ENCODE assay signal across 18 cellular contexts in genomic region chr2:67880291-67880761, GRCh38.
DNase-seq lines count a peak whose midpoint lies in the region; ATAC-seq, FAIRE-seq and TF ChIP-seq lines count a peak whose summit lies in the region.
"Had no signal": no experiment of that assay in that cellular context is flagged by ENCODE, and none has a peak within 500 bp of the region (broad histone marks: within the 10 kb centered on the region; RNA-seq: fewer than 3 reads in every experiment).

No MANE protein-coding gene starts in this region.

- H4K20me1 ChIP-seq in GM23338 (replicated peaks; ENCODE audit: insufficient read depth) (no peaks in the 10 kb centered on the region), HepG2 (ENCODE audit: insufficient read depth, low read length) (no peaks in the 10 kb centered on the region)

- no TSS peak for BruUV-seq in HepG2 (replicated peaks; lab: Mats Ljungman, UMichigan)

- no peaks in the 10 kb centered on the region for H3K36me3 Mint-ChIP-seq in GM23338 (ENCODE audit: low read depth)
- H3K36me3 Mint-ChIP-seq: CD4-positive, alpha-beta memory T cell; stimulated activated memory B cell treated with anti-CD40 and anti-IgM and Interleukin-4, amounts not matched to agents 10 μg/mL and 1 μg/mL and 100 μg/mL, for 72 hours had no signal

- no peak for ATAC-seq in GM23338
- peak; percentile 84 for ATAC-seq in SK-N-SH treated with all-trans-retinoic acid at 6 μM for 48 hours
- no peak for ATAC-seq in HG03342 (IDR thresholded peaks at IDR 0.05; ENCODE audit: unreplicated experiment)
- ATAC-seq in HepG2 = no peak; the same call in 2 of the 3 replicates
- ATAC-seq: activated T-cell treated with anti-CD3 and anti-CD28 coated beads, Interleukin-2, amount 50 U/mL, for 72 hours; left cardiac atrium; stimulated activated memory B cell treated with anti-CD40 and anti-IgM and Interleukin-4, amounts not matched to agents 10 μg/mL and 1 μg/mL and 100 μg/mL, for 72 hours had no signal

- H3K4me2 ChIP-seq in GM23338 = no peak overlapping the region
- H3K4me2 ChIP-seq in HepG2 (ENCODE audit: low read depth, low read length) = no peak overlapping the region

- TF ChIP-seq CTCF in GM23338 (conservative IDR thresholded peaks at IDR 0.05; ENCODE audit: low read depth in 2 of 2) = no peak
- no peak for TF ChIP-seq CTCF in HepG2 (CRISPR knock-in tag; IDR thresholded peaks at IDR 0.05)

- H3K9me3 Mint-ChIP-seq in GM23338 = no peaks in the 10 kb centered on the region
- H3K9me3 Mint-ChIP-seq: activated T-cell treated with anti-CD3 and anti-CD28 coated beads, Interleukin-2, amount 50 U/mL, for 72 hours; CD4-positive, alpha-beta memory T cell; stimulated activated memory B cell treated with anti-CD40 and anti-IgM and Interleukin-4, amounts not matched to agents 10 μg/mL and 1 μg/mL and 100 μg/mL, for 72 hours had no signal

- no peak overlapping the region for H3K9ac ChIP-seq in HepG2 (ENCODE audit: insufficient read depth, low read depth, low read length)

- no peaks in the 10 kb centered on the region for H3K27me3 Mint-ChIP-seq in GM23338 (ENCODE audit: insufficient read depth, low read depth, poor library complexity)

- WGBS in HepG2 (ENCODE audit: low lambda C conversion rate) = 54% methylated on average over 10 of the region's 10 CpGs

- H3K4me1 Mint-ChIP-seq in GM23338 = peaks cover 11% of the 10 kb centered on the region
- H3K4me1 Mint-ChIP-seq: CD4-positive, alpha-beta memory T cell; stimulated activated memory B cell treated with anti-CD40 and anti-IgM and Interleukin-4, amounts not matched to agents 10 μg/mL and 1 μg/mL and 100 μg/mL, for 72 hours had no signal

- H3K36me3 ChIP-seq in GM23338 (ENCODE audit: insufficient read depth) (no peaks in the 10 kb centered on the region), HepG2 (replicated peaks in 1 of 2; ENCODE audit: control insufficient read depth in 1 of 2, insufficient read depth in 2 of 2, low read length in 2 of 2) (no peaks in the 10 kb centered on the region)

- H3F3A ChIP-seq in GM23338 (replicated peaks; ENCODE audit: low read depth) = no peaks in the 10 kb centered on the region

- H3K4me1 ChIP-seq in GM23338 (ENCODE audit: insufficient read depth) (0 out of 2 replicates have a peak, but pooled peaks cover 3% of the 10 kb centered on the region), HepG2 (ENCODE audit: insufficient read depth, low read length) (no peaks in the 10 kb centered on the region)

- intact Hi-C loops in HepG2 (cut with micrococcal nuclease; ENCODE audit: unreplicated experiment) = no loop called here

- H2AFZ ChIP-seq in GM23338 = peak overlapping the region; percentile 32; the same call in 1 of the 2 replicates
- no peak overlapping the region for H2AFZ ChIP-seq in HepG2 (ENCODE audit: low read length)

- no peak overlapping the region for H3K27ac Mint-ChIP-seq in GM23338
- H3K27ac Mint-ChIP-seq: activated T-cell treated with anti-CD3 and anti-CD28 coated beads, Interleukin-2, amount 50 U/mL, for 72 hours; CD4-positive, alpha-beta memory T cell; stimulated activated memory B cell treated with anti-CD40 and anti-IgM and Interleukin-4, amounts not matched to agents 10 μg/mL and 1 μg/mL and 100 μg/mL, for 72 hours had no signal

- H3K9me2 ChIP-seq in GM23338 (ENCODE audit: insufficient read depth) = no peaks in the 10 kb centered on the region

- CTCF ChIA-PET in HepG2 (lab: Yijun Ruan, JAX; ENCODE audit: low intra/inter-chr PET ratio, low total read pairs) = no interaction called here

- DNase-seq in GM23338 (ENCODE audit: low spot score) (no peak), fibroblast of the conjunctiva (ENCODE audit: low read depth) (peak; percentile 10), retina (peak; percentile 86), NCI-H1092 treated with DMSO at 0.1 percent for 48 hours (lab: John Stamatoyannopoulos, UW) (no peak), HepG2 (ENCODE audit: low spot score) (no peak), KG1 (lab: John Stamatoyannopoulos, UW) (no peak)
- DNase-seq: activated CD4-positive, CD25-positive, alpha-beta regulatory T cell; activated T-cell treated with anti-CD3 and anti-CD28 coated beads, Interleukin-2, amount 50 U/mL, for 72 hours; CD4-positive, alpha-beta memory T cell; H7; left cardiac atrium; nucleus accumbens; SHP77 treated with DMSO at 0.1 percent for 48 hours; stimulated activated CD4-positive, alpha-beta T cell treated with anti-CD3 and anti-CD28 coated beads, Interleukin-1b, Interleukin-23, amount 100 ng/mL, for 48 hours had no signal

- H3K79me2 ChIP-seq in GM23338 (replicated peaks; ENCODE audit: insufficient read depth) (no peaks in the 10 kb centered on the region), HepG2 (ENCODE audit: insufficient read depth, low read length) (no peaks in the 10 kb centered on the region)

- no peak overlapping the region for H3K27ac ChIP-seq in GM23338 (ENCODE audit: low read depth)
- no peak overlapping the region for H3K27ac ChIP-seq in HepG2 (ENCODE audit: extremely low read length, insufficient read depth, low read length)

- POLR2A ChIA-PET in HepG2 (lab: Yijun Ruan, JAX) = no interaction called here

- H3K27me3 ChIP-seq in GM23338 (ENCODE audit: insufficient read depth) (no peaks in the 10 kb centered on the region), HepG2 (ENCODE audit: control insufficient read depth in 1 of 2, insufficient read depth in 2 of 2, low read length in 2 of 2) (no peaks in the 10 kb centered on the region)

- H3K4me3 ChIP-seq in GM23338 = no peak overlapping the region
- no peak overlapping the region for H3K4me3 ChIP-seq in HepG2 (replicated peaks in 1 of 3; ENCODE audit: insufficient read depth in 1 of 3, low read depth in 2 of 3, low read length in 3 of 3)

- TF ChIP-seq POLR2A in HepG2 (IDR thresholded peaks at IDR 0.05; ENCODE audit: insufficient read depth in 1 of 2, low read depth in 2 of 2, low read length in 2 of 2) = no peak

- TF ChIP-seq RAD21 in HepG2 (CRISPR knock-in tag; IDR thresholded peaks at IDR 0.05) = no peak

- H3K9me3 ChIP-seq in HepG2 (ENCODE audit: low read length) = no peaks in the 10 kb centered on the region

- FAIRE-seq in HepG2 (lab: Jason Lieb, UNC) = no peak
- FAIRE-seq: bronchial epithelial cell had no signal

- no peak overlapping the region for H3K4me3 Mint-ChIP-seq in GM23338
- H3K4me3 Mint-ChIP-seq: activated T-cell treated with anti-CD3 and anti-CD28 coated beads, Interleukin-2, amount 50 U/mL, for 72 hours; CD4-positive, alpha-beta memory T cell; stimulated activated memory B cell treated with anti-CD40 and anti-IgM and Interleukin-4, amounts not matched to agents 10 μg/mL and 1 μg/mL and 100 μg/mL, for 72 hours had no signal

- TF ChIP-seq EP300 in HepG2 (IDR thresholded peaks at IDR 0.05; ENCODE audit: low read depth in 2 of 2, low read length in 2 of 2) (no peak), HepG2 (CRISPR knock-in tag; IDR thresholded peaks at IDR 0.05; ENCODE audit: borderline replicate concordance) (no peak)

- in situ Hi-C loops in HepG2 (cut with HindIII; ENCODE audit: extremely low pct_ligation_motif_present, low pct_unique_long_range_greater_than_20kb) = no loop called here

TF ChIP-seq in GM23338, 12 proteins besides CTCF, POLR2A, EP300 and RAD21 (continues in another document):
- TF ChIP-seq JUNB (IDR thresholded peaks at IDR 0.05; ENCODE audit: unreplicated experiment) (no peak), POLR2AphosphoS5 (IDR thresholded peaks at IDR 0.05; ENCODE audit: low read depth) (no peak)

TF ChIP-seq in SK-N-SH treated with all-trans-retinoic acid at 6 μM for 48 hours, 23 proteins besides CTCF, POLR2A, EP300 and RAD21 (continues in another document):
- TF ChIP-seq ARNTL (CRISPR knock-in tag; IDR thresholded peaks at IDR 0.05; ENCODE audit: borderline replicate concordance, low read depth) (peak; percentile 89), TOX (CRISPR knock-in tag; IDR thresholded peaks at IDR 0.05; ENCODE audit: borderline replicate concordance) (no peak), PATZ1 (CRISPR knock-in tag; IDR thresholded peaks at IDR 0.05; ENCODE audit: borderline replicate concordance) (no peak), CSDC2 (CRISPR knock-in tag; IDR thresholded peaks at IDR 0.05) (no peak), RARB (CRISPR knock-in tag; IDR thresholded peaks at IDR 0.05) (no peak)

TF ChIP-seq in HepG2, 621 proteins besides CTCF, POLR2A, EP300 and RAD21:
- TF ChIP-seq HNRNPL (IDR thresholded peaks at IDR 0.05; ENCODE audit: low read depth, low read length) = no peak
- no peak for TF ChIP-seq ZNF101 (CRISPR knock-in tag; IDR thresholded peaks at IDR 0.05; ENCODE audit: borderline replicate concordance, low read depth)
- no peak for TF ChIP-seq ZNF83 (CRISPR knock-in tag; IDR thresholded peaks at IDR 0.05; ENCODE audit: borderline replicate concordance)
- no peak for TF ChIP-seq YEATS4 (CRISPR knock-in tag; IDR thresholded peaks at IDR 0.05; ENCODE audit: borderline replicate concordance)
- TF ChIP-seq SALL1 (CRISPR knock-in tag; IDR thresholded peaks at IDR 0.05) = no peak
- TF ChIP-seq ZBTB38 (CRISPR knock-in tag; IDR thresholded peaks at IDR 0.05) = no peak
- TF ChIP-seq SYNCRIP (IDR thresholded peaks at IDR 0.05; ENCODE audit: insufficient read depth, low read depth, low read length) = no peak

Comparison
In these comparisons a context has a peak if more than half of its experiments do, and no peak if none do; other contexts are left out.
1. DNase-seq: peak in fibroblast of the conjunctiva (single experiment) and retina (single experiment); none in GM23338 (single experiment), NCI-H1092 treated with DMSO at 0.1 percent for 48 hours (single experiment), HepG2 (single experiment) and KG1 (single experiment).